ENCODE assay signal across 11 cellular contexts in genomic region chr10:110036640-110037039, GRCh38.
A peak's percentile ranks its signal among the peaks of the same experiment; 100 is the strongest.
DNase-seq lines count a peak whose midpoint lies in the region; ATAC-seq, FAIRE-seq and TF ChIP-seq lines count a peak whose summit lies in the region.
"Had no signal": no experiment of that assay in that cellular context is flagged by ENCODE, and none has a peak within 500 bp of the region (broad histone marks: within the 10 kb centered on the region; RNA-seq: fewer than 3 reads in every experiment).

No MANE protein-coding gene starts in this region.

- no peaks in the 10 kb centered on the region for H3K9me2 ChIP-seq in Loucy (replicated peaks; ENCODE audit: low read depth, low read length)

- no peaks in the 10 kb centered on the region for H3K27me3 ChIP-seq in Loucy (ENCODE audit: insufficient read depth, low read length, poor library complexity, severe bottlenecking)
- H3K27me3 ChIP-seq: stomach had no signal

- peaks cover 55% of the 10 kb centered on the region for H3K4me1 ChIP-seq in Loucy (ENCODE audit: insufficient read depth, low read length, poor library complexity, severe bottlenecking)

- ATAC-seq in GM18499 (IDR thresholded peaks at IDR 0.05; ENCODE audit: insufficient read depth, unreplicated experiment) (peak; percentile 91), GM19397 (IDR thresholded peaks at IDR 0.05; ENCODE audit: unreplicated experiment) (peak; percentile 70), HG02884 (IDR thresholded peaks at IDR 0.05; ENCODE audit: unreplicated experiment) (peak; percentile 89)
- ATAC-seq: effector memory CD8-positive, alpha-beta T cell had no signal

- TF ChIP-seq CTCF in Loucy (conservative IDR thresholded peaks at IDR 0.05; ENCODE audit: low read length) (no peak), foreskin fibroblast (IDR thresholded peaks at IDR 0.05; ENCODE audit: low read depth, low read length) (no peak), D721Med (IDR thresholded peaks at IDR 0.05; ENCODE audit: insufficient read depth, missing control alignments) (no peak)

- H3K9ac ChIP-seq in Loucy (ENCODE audit: low read depth, low read length, poor library complexity, severe bottlenecking): peak overlapping the region; percentile 45

- H4K20me1 ChIP-seq in Loucy (ENCODE audit: insufficient read depth, low read length, poor library complexity, severe bottlenecking): peaks cover 19% of the 10 kb centered on the region

- H3K9me3 ChIP-seq in Loucy (ENCODE audit: insufficient read depth, low read depth, low read length): no peaks in the 10 kb centered on the region
- H3K9me3 ChIP-seq: stomach had no signal

- DNase-seq in foreskin fibroblast: no peak
- no peak for DNase-seq in T-helper 1 cell
- DNase-seq in D721Med (ENCODE audit: insufficient read length, low spot score): no peak
- no peak for DNase-seq in HPDE6-E6E7 (ENCODE audit: extremely low spot score)
- DNase-seq: effector memory CD8-positive, alpha-beta T cell; NCI-H510A; stomach had no signal

- peaks cover 87% of the 10 kb centered on the region for H3K79me2 ChIP-seq in Loucy (ENCODE audit: insufficient read depth, low read length)

- H3K4me2 ChIP-seq in Loucy (ENCODE audit: low read depth, low read length, poor library complexity, severe bottlenecking): peak overlapping the region; percentile 92

- H3F3A ChIP-seq in Loucy (ENCODE audit: low read depth): no peaks in the 10 kb centered on the region; the same call in 1 of the 2 replicates

- H2AFZ ChIP-seq in Loucy (ENCODE audit: low read length): no peak overlapping the region

- H3K36me3 ChIP-seq in Loucy (ENCODE audit: insufficient read depth, low read length): no peaks in the 10 kb centered on the region
- H3K36me3 ChIP-seq: stomach had no signal

- FAIRE-seq in D721Med (lab: Jason Lieb, UNC): no peak

- H3K4me3 ChIP-seq in Loucy (ENCODE audit: low read length, poor library complexity, severe bottlenecking): peak overlapping the region; percentile 67
- no peak overlapping the region for H3K4me3 ChIP-seq in foreskin fibroblast (ENCODE audit: low read depth in 1 of 2, low read length in 2 of 2)
- H3K4me3 ChIP-seq: stomach had no signal
